ENCODE assay signal across 17 cellular contexts in the genomic region with DNA sequence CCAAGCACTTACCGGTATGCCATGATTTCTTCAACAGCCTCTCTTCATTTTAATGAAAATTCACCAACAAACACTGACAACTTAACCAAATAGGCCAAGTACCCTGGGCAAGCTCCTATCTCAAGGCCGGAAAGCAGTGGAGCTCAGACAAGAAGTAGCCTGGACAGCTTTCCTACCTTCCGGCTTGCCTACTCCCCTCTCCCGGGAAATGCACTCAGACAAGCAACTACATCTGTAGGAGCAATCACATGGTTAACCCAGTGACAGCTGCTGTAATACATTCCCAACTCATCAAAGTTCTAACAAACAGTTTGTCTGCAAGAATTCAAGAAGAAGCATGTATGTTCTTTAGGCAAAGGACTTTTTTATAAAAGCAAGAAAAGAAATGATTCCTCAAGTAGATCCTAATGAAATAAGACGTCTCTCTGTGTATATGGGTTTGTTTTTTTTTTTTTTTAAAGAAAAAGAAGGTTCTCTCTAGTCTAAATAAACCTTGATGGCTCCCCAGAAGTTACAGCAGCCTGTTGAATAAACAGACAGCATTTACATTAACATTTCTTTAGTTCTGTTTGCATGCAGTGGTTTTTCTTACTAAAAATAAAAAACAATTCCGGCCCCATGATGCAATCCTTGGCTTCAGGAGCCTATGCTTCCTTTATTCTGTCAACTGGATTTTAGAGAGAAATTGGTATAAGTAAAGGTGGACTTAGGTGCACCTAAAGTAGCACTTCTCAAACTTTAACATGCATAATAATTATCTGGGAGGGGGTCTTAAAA.
"Had no signal": no experiment of that assay in that cellular context is flagged by ENCODE, and none has a peak within 500 bp of the region (broad histone marks: within the 10 kb centered on the region; RNA-seq: fewer than 3 reads in every experiment).

No MANE protein-coding gene starts in this region.

- H3K4me3 ChIP-seq: lung, thyroid gland, uterus had no signal

- H3K27ac Mint-ChIP-seq: activated CD8-positive, alpha-beta T cell treated with anti-CD3 and anti-CD28 coated beads, Interleukin-2, amount 10 ng/mL, durations not matched to agents 7 days and 5 days; activated naive CD8-positive, alpha-beta T cell treated with anti-CD3 and anti-CD28 coated beads, Interleukin-2, amount 50 U/mL, for 24 hours; dendritic cell treated with granulocyte-macrophage colony-stimulating factor and Interleukin-4, amounts not matched to agents 40 ng/mL and 50 ng/mL, for 4 days; effector memory CD8-positive, alpha-beta T cell; natural killer cell treated with Interleukin-12 subunit alpha and Interleukin-12 subunit beta and Interleukin-15 and Interleukin-18, amount 100 ng/mL, for 72 hours had no signal

- H3K4me3 Mint-ChIP-seq: activated CD8-positive, alpha-beta T cell treated with anti-CD3 and anti-CD28 coated beads, Interleukin-2, amount 10 ng/mL, durations not matched to agents 7 days and 5 days; activated naive CD8-positive, alpha-beta T cell treated with anti-CD3 and anti-CD28 coated beads, Interleukin-2, amount 50 U/mL, for 24 hours; dendritic cell treated with granulocyte-macrophage colony-stimulating factor and Interleukin-4, amounts not matched to agents 40 ng/mL and 50 ng/mL, for 4 days; effector memory CD8-positive, alpha-beta T cell; natural killer cell treated with Interleukin-12 subunit alpha and Interleukin-12 subunit beta and Interleukin-15 and Interleukin-18, amount 100 ng/mL, for 72 hours had no signal

- H3K9me3 Mint-ChIP-seq: activated naive CD8-positive, alpha-beta T cell treated with anti-CD3 and anti-CD28 coated beads, Interleukin-2, amount 50 U/mL, for 24 hours; dendritic cell treated with granulocyte-macrophage colony-stimulating factor and Interleukin-4, amounts not matched to agents 40 ng/mL and 50 ng/mL, for 4 days; effector memory CD8-positive, alpha-beta T cell had no signal

- H3K27ac ChIP-seq: thyroid gland, uterus, WERI-Rb-1 had no signal

- DNase-seq: activated CD4-positive, alpha-beta T cell treated with anti-CD3 and anti-CD28 coated beads for 48 hours; activated CD8-positive, alpha-beta memory T cell treated with anti-CD3 and anti-CD28 coated beads, Interleukin-2, amount 50 U/mL, for 48 hours; activated CD8-positive, alpha-beta T cell treated with anti-CD3 and anti-CD28 coated beads, Interleukin-2, amount 10 ng/mL, durations not matched to agents 7 days and 5 days; activated naive CD4-positive, alpha-beta T cell; activated naive CD8-positive, alpha-beta T cell treated with anti-CD3 and anti-CD28 coated beads, Interleukin-2, amount 50 U/mL, for 24 hours; caudate nucleus; effector memory CD8-positive, alpha-beta T cell; hypothalamus; stimulated activated CD4-positive, alpha-beta T cell treated with anti-CD3 and anti-CD28 coated beads, Interleukin-15, amount 100 ng/mL, for 24 hours; stimulated activated CD4-positive, alpha-beta T cell treated with anti-CD3 and anti-CD28 coated beads, Interleukin-4, amount 100 ng/mL, for 24 hours; T-helper 1 cell; thyroid gland; uterus; WERI-Rb-1 had no signal

- H3K4me1 ChIP-seq: thyroid gland, uterus had no signal

- H3K36me3 ChIP-seq: thyroid gland, uterus, WERI-Rb-1 had no signal

- H3K27me3 ChIP-seq: thyroid gland, uterus had no signal

- H3K36me3 Mint-ChIP-seq: natural killer cell treated with Interleukin-12 subunit alpha and Interleukin-12 subunit beta and Interleukin-15 and Interleukin-18, amount 100 ng/mL, for 72 hours had no signal

- H3K27me3 Mint-ChIP-seq: activated naive CD8-positive, alpha-beta T cell treated with anti-CD3 and anti-CD28 coated beads, Interleukin-2, amount 50 U/mL, for 24 hours had no signal

- ATAC-seq: activated CD8-positive, alpha-beta T cell treated with anti-CD3 and anti-CD28 coated beads, Interleukin-2, amount 10 ng/mL, durations not matched to agents 7 days and 5 days; activated naive CD8-positive, alpha-beta T cell treated with anti-CD3 and anti-CD28 coated beads, Interleukin-2, amount 50 U/mL, for 24 hours; effector memory CD8-positive, alpha-beta T cell; natural killer cell treated with Interleukin-12 subunit alpha and Interleukin-12 subunit beta and Interleukin-15 and Interleukin-18, amount 100 ng/mL, for 72 hours had no signal

- H3K4me1 Mint-ChIP-seq: activated naive CD8-positive, alpha-beta T cell treated with anti-CD3 and anti-CD28 coated beads, Interleukin-2, amount 50 U/mL, for 24 hours had no signal
